In the genomic region with DNA sequence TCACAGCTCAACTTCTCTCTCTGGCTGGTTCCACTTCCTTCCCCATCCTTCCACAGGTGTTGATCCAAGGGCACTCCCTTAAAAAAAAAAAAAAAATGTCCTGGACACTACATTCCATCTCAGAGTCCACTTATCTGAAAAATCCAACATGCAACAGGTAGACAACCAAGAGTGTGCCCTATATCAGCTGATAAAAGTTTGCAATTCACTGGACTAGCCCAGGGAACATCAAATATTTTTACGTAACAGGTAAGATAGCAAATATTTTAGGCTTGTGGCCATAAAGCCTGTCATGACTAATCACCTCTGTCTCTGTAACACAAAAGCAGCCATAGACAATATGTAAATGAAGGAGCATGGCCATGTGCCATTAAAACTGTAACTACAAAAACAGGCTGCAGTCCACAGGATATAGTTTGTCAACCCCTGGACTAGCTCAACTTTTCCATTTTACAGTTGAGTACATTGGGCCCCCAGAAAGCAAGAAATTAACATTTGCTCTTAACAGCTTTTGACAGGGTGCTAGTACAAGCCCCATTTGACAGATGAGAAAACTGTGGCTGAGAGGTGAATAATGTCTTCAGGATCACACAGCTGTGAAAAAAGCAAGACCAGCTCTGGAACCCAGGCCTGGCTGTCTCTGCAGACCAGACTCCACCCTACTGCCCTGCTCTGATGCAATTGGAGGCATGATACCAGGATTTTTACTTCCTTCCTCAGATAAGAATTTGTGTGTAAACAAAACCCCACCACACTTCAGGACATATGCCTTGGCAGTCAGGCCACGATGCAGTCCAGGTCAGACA, we compare ENCODE assay signal across 35 cellular contexts.
"Had no signal": no experiment of that assay in that cellular context is flagged by ENCODE, and none has a peak within 500 bp of the region (broad histone marks: within the 10 kb centered on the region; RNA-seq: fewer than 3 reads in every experiment).

No MANE protein-coding gene starts in this region.

- FAIRE-seq: keratinocyte, TTC549 had no signal

- DNase-seq: activated CD4-positive, alpha-beta memory T cell treated with anti-CD3 and anti-CD28 coated beads, Interleukin-2, amount 10 ng/mL, durations not matched to agents 7 days and 5 days; activated CD4-positive, alpha-beta T cell treated with anti-CD3 and anti-CD28 coated beads, Interleukin-2, amount 10 ng/mL, durations not matched to agents 7 days and 5 days; activated CD4-positive, CD25-positive, alpha-beta regulatory T cell treated with anti-CD3 and anti-CD28 coated beads, Interleukin-2, amount 50 U/mL, for 72 hours; activated CD8-positive, alpha-beta memory T cell treated with anti-CD3 and anti-CD28 coated beads, Interleukin-2, amount 10 ng/mL, durations not matched to agents 7 days and 5 days; activated naive CD4-positive, alpha-beta T cell; activated T-cell treated with anti-CD3 and anti-CD28 coated beads for 4 hours; activated T-cell treated with anti-CD3 and anti-CD28 coated beads, Interleukin-2, amount 50 U/mL, for 72 hours; anterior cingulate cortex; effector memory CD4-positive, alpha-beta T cell; erythroblast; foreskin fibroblast; head of caudate nucleus; hippocampal formation; left cardiac atrium; left ventricle myocardium superior; midbrain; naive thymus-derived CD8-positive, alpha-beta T cell; occipital lobe; psoas muscle; stimulated activated CD4-positive, alpha-beta T cell treated with anti-CD3 and anti-CD28 coated beads, Interleukin-1b, Interleukin-23, amount 100 ng/mL, for 48 hours; stimulated activated naive B cell treated with anti-CD40 and anti-IgM and Interleukin-4, amounts not matched to agents 10 μg/mL and 1 μg/mL and 100 μg/mL, for 72 hours; stomach; T-helper 9 cell; tibial artery; WERI-Rb-1 had no signal

- H2AFZ ChIP-seq: parathyroid adenoma had no signal

- H3K4me2 ChIP-seq: smooth muscle cell had no signal

- H3K4me1 Mint-ChIP-seq: activated CD4-positive, alpha-beta memory T cell treated with anti-CD3 and anti-CD28 coated beads, Interleukin-2, amount 10 ng/mL, durations not matched to agents 7 days and 5 days; activated CD4-positive, alpha-beta T cell treated with anti-CD3 and anti-CD28 coated beads, Interleukin-2, amount 10 ng/mL, durations not matched to agents 7 days and 5 days; activated CD8-positive, alpha-beta memory T cell treated with anti-CD3 and anti-CD28 coated beads, Interleukin-2, amount 10 ng/mL, durations not matched to agents 7 days and 5 days; stimulated activated naive B cell treated with anti-CD40 and anti-IgM and Interleukin-4, amounts not matched to agents 10 μg/mL and 1 μg/mL and 100 μg/mL, for 72 hours had no signal

- H3K9me3 Mint-ChIP-seq: activated CD4-positive, alpha-beta memory T cell treated with anti-CD3 and anti-CD28 coated beads, Interleukin-2, amount 10 ng/mL, durations not matched to agents 7 days and 5 days; activated CD4-positive, alpha-beta T cell treated with anti-CD3 and anti-CD28 coated beads, Interleukin-2, amount 10 ng/mL, durations not matched to agents 7 days and 5 days; activated T-cell treated with anti-CD3 and anti-CD28 coated beads, Interleukin-2, amount 50 U/mL, for 72 hours; neural crest cell; stimulated activated naive B cell treated with anti-CD40 and anti-IgM and Interleukin-4, amounts not matched to agents 10 μg/mL and 1 μg/mL and 100 μg/mL, for 72 hours; T-helper 1 cell treated with Interleukin-12 subunit alpha and Interleukin-12 subunit beta and Interleukin-4 antibody, amounts not matched to agents 30 μg/mL and 1 μg/mL, for 36 hours had no signal

- H3K9me3 ChIP-seq: psoas muscle had no signal

- H3K27ac ChIP-seq: coronary artery, dorsolateral prefrontal cortex, parathyroid adenoma, psoas muscle, stomach, tibial artery, WERI-Rb-1 had no signal

- H3K36me3 Mint-ChIP-seq: activated CD8-positive, alpha-beta memory T cell treated with anti-CD3 and anti-CD28 coated beads, Interleukin-2, amount 10 ng/mL, durations not matched to agents 7 days and 5 days; activated naive CD4-positive, alpha-beta T cell treated with anti-CD3 and anti-CD28 coated beads, Interleukin-2, amount 50 U/mL, for 72 hours; naive thymus-derived CD8-positive, alpha-beta T cell; stimulated activated naive B cell treated with anti-CD40 and anti-IgM and Interleukin-4, amounts not matched to agents 10 μg/mL and 1 μg/mL and 100 μg/mL, for 72 hours had no signal

- H3K27me3 ChIP-seq: stomach, tibial artery had no signal

- ATAC-seq: activated CD8-positive, alpha-beta memory T cell treated with anti-CD3 and anti-CD28 coated beads, Interleukin-2, amount 10 ng/mL, durations not matched to agents 7 days and 5 days; activated naive CD4-positive, alpha-beta T cell treated with anti-CD3 and anti-CD28 coated beads, Interleukin-2, amount 50 U/mL, for 72 hours; activated T-cell treated with anti-CD3 and anti-CD28 coated beads, Interleukin-2, amount 50 U/mL, for 72 hours; left ventricle myocardium superior; naive thymus-derived CD8-positive, alpha-beta T cell; psoas muscle; stimulated activated naive B cell treated with anti-CD40 and anti-IgM and Interleukin-4, amounts not matched to agents 10 μg/mL and 1 μg/mL and 100 μg/mL, for 72 hours had no signal

- H3K27ac Mint-ChIP-seq: activated CD4-positive, alpha-beta memory T cell treated with anti-CD3 and anti-CD28 coated beads, Interleukin-2, amount 10 ng/mL, durations not matched to agents 7 days and 5 days; activated CD4-positive, alpha-beta T cell treated with anti-CD3 and anti-CD28 coated beads, Interleukin-2, amount 10 ng/mL, durations not matched to agents 7 days and 5 days; activated CD8-positive, alpha-beta memory T cell treated with anti-CD3 and anti-CD28 coated beads, Interleukin-2, amount 10 ng/mL, durations not matched to agents 7 days and 5 days; activated naive CD4-positive, alpha-beta T cell treated with anti-CD3 and anti-CD28 coated beads, Interleukin-2, amount 50 U/mL, for 72 hours; activated T-cell treated with anti-CD3 and anti-CD28 coated beads, Interleukin-2, amount 50 U/mL, for 72 hours; memory B cell; naive thymus-derived CD8-positive, alpha-beta T cell; stimulated activated naive B cell treated with anti-CD40 and anti-IgM and Interleukin-4, amounts not matched to agents 10 μg/mL and 1 μg/mL and 100 μg/mL, for 72 hours; T-helper 1 cell treated with Interleukin-12 subunit alpha and Interleukin-12 subunit beta and Interleukin-4 antibody, amounts not matched to agents 30 μg/mL and 1 μg/mL, for 36 hours had no signal

- H3K4me3 ChIP-seq: coronary artery, dorsolateral prefrontal cortex, psoas muscle, smooth muscle cell, stomach, tibial artery had no signal

- H3K79me2 ChIP-seq: parathyroid adenoma had no signal

- H3K4me3 Mint-ChIP-seq: activated CD4-positive, alpha-beta memory T cell treated with anti-CD3 and anti-CD28 coated beads, Interleukin-2, amount 10 ng/mL, durations not matched to agents 7 days and 5 days; activated CD4-positive, alpha-beta T cell treated with anti-CD3 and anti-CD28 coated beads, Interleukin-2, amount 10 ng/mL, durations not matched to agents 7 days and 5 days; activated CD8-positive, alpha-beta memory T cell treated with anti-CD3 and anti-CD28 coated beads, Interleukin-2, amount 10 ng/mL, durations not matched to agents 7 days and 5 days; activated T-cell treated with anti-CD3 and anti-CD28 coated beads, Interleukin-2, amount 50 U/mL, for 72 hours; memory B cell; naive thymus-derived CD8-positive, alpha-beta T cell; neural crest cell; stimulated activated naive B cell treated with anti-CD40 and anti-IgM and Interleukin-4, amounts not matched to agents 10 μg/mL and 1 μg/mL and 100 μg/mL, for 72 hours; T-helper 1 cell treated with Interleukin-12 subunit alpha and Interleukin-12 subunit beta and Interleukin-4 antibody, amounts not matched to agents 30 μg/mL and 1 μg/mL, for 36 hours had no signal

- H3K4me1 ChIP-seq: parathyroid adenoma, psoas muscle, stomach, tibial artery had no signal

- H3K9ac ChIP-seq: parathyroid adenoma had no signal

- H3K36me3 ChIP-seq: stomach, tibial artery, WERI-Rb-1 had no signal
